In genomic region chr22:37309221-37310074, GRCh38 we compare ENCODE assay signal across 9 cellular contexts. TPM values are rescaled to one million over a fixed set of nuclear protein-coding genes. Genes with fewer than 3 reads are reported as not detected.
DNase-seq lines count a peak whose midpoint lies in the region; ATAC-seq, FAIRE-seq and TF ChIP-seq lines count a peak whose summit lies in the region.
"Had no signal": no experiment of that assay in that cellular context is flagged by ENCODE, and none has a peak within 500 bp of the region (broad histone marks: within the 10 kb centered on the region; RNA-seq: fewer than 3 reads in every experiment).

No MANE protein-coding gene starts in this region.

- TF ChIP-seq CTCF in Peyer's patch (IDR thresholded peaks at IDR 0.05) (no peak), kidney (IDR thresholded peaks at IDR 0.05; ENCODE audit: borderline replicate concordance, extremely low read depth, insufficient read depth) (no peak)

- intact Hi-C loops in kidney (cut with DNase I) = no loop called here

- H3K36me3 ChIP-seq in Peyer's patch (no peaks in the 10 kb centered on the region), kidney (ENCODE audit: control insufficient read depth in 1 of 2, insufficient read depth in 2 of 2, low read length in 2 of 2) (peaks cover 0 to 4% of the 10 kb centered on the region in 2 donors)

- no peaks in the 10 kb centered on the region for H3K27me3 ChIP-seq in Peyer's patch
- H3K27me3 ChIP-seq: heart left ventricle had no signal

- H3K4me3 ChIP-seq in Peyer's patch (peak overlapping the region in 1 of 4 donors; percentile 21), kidney (ENCODE audit: low read length in 2 of 2) (no peak overlapping the region)
- H3K4me3 ChIP-seq: heart left ventricle had no signal

- H3K9me3 Mint-ChIP-seq in activated naive CD4-positive, alpha-beta T cell treated with anti-CD3 and anti-CD28 coated beads, Interleukin-2, amount 50 U/mL, for 72 hours = no peaks in the 10 kb centered on the region
- no peaks in the 10 kb centered on the region for H3K9me3 Mint-ChIP-seq in stimulated activated naive B cell treated with anti-CD40 and anti-IgM and Interleukin-4, amounts not matched to agents 10 μg/mL and 1 μg/mL and 100 μg/mL, for 72 hours

- peak overlapping the region; percentile 48 to 67 for H3K27ac Mint-ChIP-seq in activated naive CD4-positive, alpha-beta T cell treated with anti-CD3 and anti-CD28 coated beads, Interleukin-2, amount 50 U/mL, for 72 hours
- peak overlapping the region; percentile 76 for H3K27ac Mint-ChIP-seq in stimulated activated naive B cell treated with anti-CD40 and anti-IgM and Interleukin-4, amounts not matched to agents 10 μg/mL and 1 μg/mL and 100 μg/mL, for 72 hours

- peaks cover 65 to 86% of the 10 kb centered on the region in 2 donors for H3K4me1 Mint-ChIP-seq in stimulated activated naive B cell treated with anti-CD40 and anti-IgM and Interleukin-4, amounts not matched to agents 10 μg/mL and 1 μg/mL and 100 μg/mL, for 72 hours

- H3K4me3 Mint-ChIP-seq in stimulated activated naive B cell treated with anti-CD40 and anti-IgM and Interleukin-4, amounts not matched to agents 10 μg/mL and 1 μg/mL and 100 μg/mL, for 72 hours = peak overlapping the region; percentile 1 to 23

- no peak for TF ChIP-seq POLR2A in Peyer's patch (IDR thresholded peaks at IDR 0.05)

- DNase-seq in SIG-M5 treated with dmso at 0.1 percent for 504 hours (lab: John Stamatoyannopoulos, UW; ENCODE audit: unreplicated experiment) = peak; percentile 67
- no peak for DNase-seq in SIG-M5 (lab: John Stamatoyannopoulos, UW)
- peak in 2 of 3 donors; percentile 80 for DNase-seq in Peyer's patch
- no peak for DNase-seq in activated naive CD4-positive, alpha-beta T cell treated with anti-CD3 and anti-CD28 coated beads, Interleukin-2, amount 50 U/mL, for 72 hours (ENCODE audit: low spot score in 2 of 2)
- no peak for DNase-seq in stimulated activated naive B cell treated with anti-CD40 and anti-IgM and Interleukin-4, amounts not matched to agents 10 μg/mL and 1 μg/mL and 100 μg/mL, for 72 hours
- no peak for DNase-seq in kidney
- DNase-seq in NCI-H187 treated with DMSO at 0.1 percent for 48 hours (lab: John Stamatoyannopoulos, UW) = no peak

- H3K27ac ChIP-seq in Peyer's patch = peak overlapping the region; percentile 47 to 90 (median 58)
- H3K27ac ChIP-seq in kidney (ENCODE audit: low read depth in 2 of 2, low read length in 2 of 2) = no peak overlapping the region

- H3K27me3 Mint-ChIP-seq in stimulated activated naive B cell treated with anti-CD40 and anti-IgM and Interleukin-4, amounts not matched to agents 10 μg/mL and 1 μg/mL and 100 μg/mL, for 72 hours = no peaks in the 10 kb centered on the region

- peaks cover 7 to 33% of the 10 kb centered on the region in 2 donors for H3K36me3 Mint-ChIP-seq in activated naive CD4-positive, alpha-beta T cell treated with anti-CD3 and anti-CD28 coated beads, Interleukin-2, amount 50 U/mL, for 72 hours
- H3K36me3 Mint-ChIP-seq in stimulated activated naive B cell treated with anti-CD40 and anti-IgM and Interleukin-4, amounts not matched to agents 10 μg/mL and 1 μg/mL and 100 μg/mL, for 72 hours = peaks cover 9 to 32% of the 10 kb centered on the region in 2 donors

- H3K9me3 ChIP-seq in Peyer's patch (no peaks in the 10 kb centered on the region), kidney (ENCODE audit: control insufficient read depth in 1 of 2, low read length in 2 of 2) (no peaks in the 10 kb centered on the region)
- H3K9me3 ChIP-seq: heart left ventricle had no signal

- H3K4me1 ChIP-seq in Peyer's patch = peaks cover 0 to 47% (median 35%) of the 10 kb centered on the region in 4 donors
- H3K4me1 ChIP-seq in kidney (ENCODE audit: control insufficient read depth in 1 of 2, insufficient read depth in 1 of 2, low read depth in 1 of 2, low read length in 2 of 2) = peaks cover 0 to 31% of the 10 kb centered on the region in 2 donors

- no peak overlapping the region for H3K9ac ChIP-seq in kidney (ENCODE audit: low read length in 2 of 2)

- FAIRE-seq in kidney (lab: Jason Lieb, UNC) = no peak

- ATAC-seq in activated naive CD4-positive, alpha-beta T cell treated with anti-CD3 and anti-CD28 coated beads, Interleukin-2, amount 50 U/mL, for 72 hours = peak in 1 of 2 donors; percentile 23
- ATAC-seq in stimulated activated naive B cell treated with anti-CD40 and anti-IgM and Interleukin-4, amounts not matched to agents 10 μg/mL and 1 μg/mL and 100 μg/mL, for 72 hours (replicated peaks) = peak; percentile 14 to 21
- no peak for ATAC-seq in HG03378 (IDR thresholded peaks at IDR 0.05; ENCODE audit: unreplicated experiment)
- ATAC-seq: heart left ventricle had no signal

RNA-seq across cellular contexts. Expression of gene CYTH4, which starts 27.1 kb away (rescaled TPM):
- total RNA-seq in Peyer's patch = 10 to 100 TPM; 13.5 to 75.9 (median 22.5) TPM
- 10 to 100 TPM; 60.7 to 69.7 TPM for total RNA-seq in activated naive CD4-positive, alpha-beta T cell treated with anti-CD3 and anti-CD28 coated beads, Interleukin-2, amount 50 U/mL, for 72 hours
- total RNA-seq in kidney = 30.2 TPM
- 1.9 TPM for polyA plus RNA-seq in kidney (ENCODE audit: insufficient read depth, low read depth, low replicate concordance)

Comparison
In these comparisons a context has a peak if more than half of its experiments do, and no peak if none do; other contexts are left out.
1. DNase-seq: peak in SIG-M5 treated with dmso at 0.1 percent for 504 hours (single experiment) and Peyer's patch (2 of 3); none in SIG-M5 (single experiment), activated naive CD4-positive, alpha-beta T cell treated with anti-CD3 and anti-CD28 coated beads, Interleukin-2, amount 50 U/mL, for 72 hours (0 of 2), stimulated activated naive B cell treated with anti-CD40 and anti-IgM and Interleukin-4, amounts not matched to agents 10 μg/mL and 1 μg/mL and 100 μg/mL, for 72 hours (single experiment), kidney (single experiment) and NCI-H187 treated with DMSO at 0.1 percent for 48 hours (single experiment).
2. H3K27ac ChIP-seq: peak in Peyer's patch (4 of 4); none in kidney (0 of 2).